ENCODE assay signal across 9 cellular contexts in the genomic region with DNA sequence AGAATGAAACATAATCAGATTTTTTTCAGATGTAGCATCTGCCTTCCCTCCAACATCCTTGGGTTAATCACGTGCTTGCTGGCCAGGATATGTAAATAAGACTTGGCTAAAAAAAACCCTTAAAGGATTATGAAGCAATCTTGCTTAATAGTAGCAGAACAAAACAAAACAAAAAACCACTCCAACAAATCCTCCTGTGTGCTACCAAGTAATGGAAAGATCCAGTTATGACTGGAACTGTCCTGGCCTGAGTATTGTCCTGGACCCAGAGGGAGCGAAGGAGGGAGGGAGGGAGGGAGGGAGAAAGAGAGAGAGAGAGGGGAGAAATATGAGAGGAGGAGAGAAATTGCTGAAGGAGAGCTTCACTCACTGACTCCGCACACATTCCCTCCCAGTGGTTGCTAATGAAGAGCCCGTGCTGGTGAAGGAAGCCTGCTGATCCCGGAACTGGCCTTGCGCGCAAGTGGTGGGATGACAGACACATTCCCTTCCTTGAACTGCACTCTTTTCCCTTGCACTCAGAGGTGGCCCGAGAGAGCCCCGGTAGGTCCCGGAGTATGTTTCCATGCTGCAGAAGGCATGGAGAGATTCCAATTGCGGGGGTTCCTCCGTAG. TPM values are rescaled to one million over a fixed set of nuclear protein-coding genes. Genes with fewer than 3 reads are reported as not detected.
A peak's percentile ranks its signal among the peaks of the same experiment; 100 is the strongest.
DNase-seq lines count a peak whose midpoint lies in the region; ATAC-seq and TF ChIP-seq lines count a peak whose summit lies in the region.
"Had no signal": no experiment of that assay in that cellular context is flagged by ENCODE, and none has a peak within 500 bp of the region (broad histone marks: within the 10 kb centered on the region; RNA-seq: fewer than 3 reads in every experiment).

No MANE protein-coding gene starts in this region.

- peak; percentile 3; the same call in 1 of the 2 replicates for ATAC-seq in Panc1
- peak; percentile 79 for ATAC-seq in gastroesophageal sphincter
- no peak for ATAC-seq in GM21723 (IDR thresholded peaks at IDR 0.05; ENCODE audit: unreplicated experiment)

- no peaks in the 10 kb centered on the region for H3K9me3 ChIP-seq in Caco-2
- H3K9me3 ChIP-seq in Panc1 (ENCODE audit: control insufficient read depth, insufficient read depth, low read depth, low read length), result no peaks in the 10 kb centered on the region
- H3K9me3 ChIP-seq in gastroesophageal sphincter, result no peaks in the 10 kb centered on the region
- no peaks in the 10 kb centered on the region for H3K9me3 ChIP-seq in osteoblast (ENCODE audit: low read depth, low read length)

- CTCF ChIA-PET in Caco-2 (lab: Charles Lee), result interaction anchor here (0.7 kb wide), 1 partner anchor 9 kb away, joined by 3 read pairs; no protein-coding TSS in a partner anchor
- CTCF ChIA-PET in Panc1 (lab: Charles Lee), result no interaction called here

- no peaks in the 10 kb centered on the region for H3K36me3 ChIP-seq in Caco-2 (ENCODE audit: control insufficient read depth, insufficient read depth, low read length)
- no peaks in the 10 kb centered on the region; the same call in 1 of the 2 replicates for H3K36me3 ChIP-seq in Panc1 (ENCODE audit: control insufficient read depth, insufficient read depth, low read length)
- no peaks in the 10 kb centered on the region for H3K36me3 ChIP-seq in gastroesophageal sphincter
- peaks cover 37% of the 10 kb centered on the region for H3K36me3 ChIP-seq in osteoblast (ENCODE audit: insufficient read depth, low read length)

- H3K4me3 Mint-ChIP-seq in Caco-2 (ENCODE audit: unreplicated experiment), result no peak overlapping the region
- H3K4me3 Mint-ChIP-seq: stimulated activated naive CD8-positive, alpha-beta T cell treated with anti-CD3 and anti-CD28 coated beads, Interleukin-15, Interleukin-2, amounts not matched to agents 100 ng/mL and 50 ng/mL, for 24 hours had no signal

- POLR2A ChIA-PET in Caco-2 (lab: Charles Lee), result no interaction called here
- POLR2A ChIA-PET in Panc1 (lab: Charles Lee), result interaction anchor here (0.6 kb wide), 1 partner anchor 349 kb away, joined by 3 read pairs; no protein-coding TSS in a partner anchor

- H3K4me3 ChIP-seq in Caco-2 (ENCODE audit: low read depth, low read length), result no peak overlapping the region
- H3K4me3 ChIP-seq in Panc1 (ENCODE audit: low read depth in 2 of 2, low read length in 2 of 2), result peak overlapping the region; percentile 4 to 20; a peak in 2 of 4 replicates
- H3K4me3 ChIP-seq in gastroesophageal sphincter, result peak overlapping the region; percentile 2 to 45
- H3K4me3 ChIP-seq in osteoblast (ENCODE audit: insufficient read depth, low read length), result peak overlapping the region; percentile 70

- no peak overlapping the region for H2AFZ ChIP-seq in osteoblast (ENCODE audit: low read length)

- peak overlapping the region; percentile 90 for H3K4me2 ChIP-seq in osteoblast (ENCODE audit: insufficient read depth, low read length)

- DNase-seq in Caco-2 (no peak), Panc1 (ENCODE audit: low read depth, low spot score) (no peak), osteoblast (ENCODE audit: insufficient read length, low spot score, missing footprints) (peak; percentile 79), NCI-H1436 treated with DMSO at 0.1 percent for 48 hours (lab: John Stamatoyannopoulos, UW) (no peak), GM20000 (ENCODE audit: low spot score) (no peak), NCI-H2227 (lab: John Stamatoyannopoulos, UW; ENCODE audit: unreplicated experiment) (no peak)

- peaks cover 4% of the 10 kb centered on the region for H4K20me1 ChIP-seq in osteoblast (ENCODE audit: insufficient read depth, low read length)

- no TSS peak for BruUV-seq in Caco-2 (replicated peaks; lab: Mats Ljungman, UMichigan)
- no TSS peak for BruUV-seq in Panc1 (replicated peaks; lab: Mats Ljungman, UMichigan)

- no peak for TF ChIP-seq CTCF in Caco-2 (IDR thresholded peaks at IDR 0.05; ENCODE audit: insufficient read depth in 1 of 2, low read depth in 1 of 2, low read length in 1 of 2, severe bottlenecking in 1 of 2, unreplicated experiment in 1 of 2)
- no peak for TF ChIP-seq CTCF in Panc1 (IDR thresholded peaks at IDR 0.05)
- TF ChIP-seq CTCF in gastroesophageal sphincter (IDR thresholded peaks at IDR 0.05), result no peak
- no peak for TF ChIP-seq CTCF in osteoblast (IDR thresholded peaks at IDR 0.05; ENCODE audit: extremely low read depth, low read depth, low read length)
- TF ChIP-seq CTCF in GM20000 (IDR thresholded peaks at IDR 0.05; ENCODE audit: extremely low read depth, missing control alignments), result no peak

- H3K27ac ChIP-seq in Panc1 (ENCODE audit: low read length), result peak overlapping the region; percentile 98
- H3K27ac ChIP-seq in gastroesophageal sphincter, result peak overlapping the region in 3 of 4 donors; percentile 74 to 76 (median 76)
- peak overlapping the region; percentile 94 for H3K27ac ChIP-seq in osteoblast (ENCODE audit: low read depth, low read length)

- H3K27me3 ChIP-seq in Caco-2 (replicated peaks; ENCODE audit: control insufficient read depth, insufficient read depth, low read length), result no peaks in the 10 kb centered on the region
- H3K27me3 ChIP-seq in Panc1 (ENCODE audit: control insufficient read depth, insufficient read depth, low read length), result no peaks in the 10 kb centered on the region
- H3K27me3 ChIP-seq in gastroesophageal sphincter, result no peaks in the 10 kb centered on the region
- no peaks in the 10 kb centered on the region for H3K27me3 ChIP-seq in osteoblast (ENCODE audit: insufficient read depth, low read length)

- TF ChIP-seq EP300 in gastroesophageal sphincter (IDR thresholded peaks at IDR 0.05), result no peak

- H3K36me3 Mint-ChIP-seq in Caco-2 (ENCODE audit: insufficient read depth, unreplicated experiment), result peaks cover 8% of the 10 kb centered on the region

- no peaks in the 10 kb centered on the region for H3K9me3 Mint-ChIP-seq in Caco-2 (ENCODE audit: unreplicated experiment)
- H3K9me3 Mint-ChIP-seq: stimulated activated naive CD8-positive, alpha-beta T cell treated with anti-CD3 and anti-CD28 coated beads, Interleukin-15, Interleukin-2, amounts not matched to agents 100 ng/mL and 50 ng/mL, for 24 hours had no signal

- H3K27ac Mint-ChIP-seq in Caco-2 (ENCODE audit: unreplicated experiment), result peak overlapping the region; percentile 50
- H3K27ac Mint-ChIP-seq: stimulated activated naive CD8-positive, alpha-beta T cell treated with anti-CD3 and anti-CD28 coated beads, Interleukin-15, Interleukin-2, amounts not matched to agents 100 ng/mL and 50 ng/mL, for 24 hours had no signal

- H3K4me1 ChIP-seq in Caco-2, result peaks cover 42% of the 10 kb centered on the region
- H3K4me1 ChIP-seq in Panc1 (ENCODE audit: control insufficient read depth, insufficient read depth, low read length), result peaks cover 89% of the 10 kb centered on the region
- peaks cover 6 to 33% (median 10%) of the 10 kb centered on the region in 3 donors for H3K4me1 ChIP-seq in gastroesophageal sphincter
- peaks cover 95% of the 10 kb centered on the region for H3K4me1 ChIP-seq in osteoblast (ENCODE audit: insufficient read depth, low read length)

- in situ Hi-C loops in Panc1 (cut with HindIII; ENCODE audit: low pct_unique_long_range_greater_than_20kb, low sequenced_read_pairs), result no loop called here

- no peaks in the 10 kb centered on the region for H3K27me3 Mint-ChIP-seq in Caco-2 (ENCODE audit: insufficient read depth, unreplicated experiment)

- 4 to 17% methylated on average over 6 to 10 of the region's 12 CpGs for WGBS in gastroesophageal sphincter (ENCODE audit: low coverage in 1 of 2), 2 donors

- peaks cover 32% of the 10 kb centered on the region for H3K4me1 Mint-ChIP-seq in Caco-2 (ENCODE audit: low read depth, unreplicated experiment)

- no peak for TF ChIP-seq POLR2A in gastroesophageal sphincter (IDR thresholded peaks at IDR 0.05)

- intact Hi-C loops in Caco-2 (cut with micrococcal nuclease; ENCODE audit: unreplicated experiment), result no loop called here
- intact Hi-C loops in Panc1 (cut with micrococcal nuclease; ENCODE audit: unreplicated experiment), result loop anchor here (5.0 kb wide), 1 partner anchor 574 kb away; no protein-coding TSS in a partner anchor

- peaks cover 68% of the 10 kb centered on the region for H3K79me2 ChIP-seq in osteoblast (ENCODE audit: insufficient read depth, low read length)

RNA-seq across cellular contexts. Expression of a gene that starts 57.2 kb away (rescaled TPM):
- total RNA-seq in Caco-2 (2022) (36.7 and 38.8 TPM in 2 replicates), Panc1 (2021; ENCODE audit: unreplicated experiment) (61.4 TPM), gastroesophageal sphincter (under 1 TPM; 0.02 to 0.16 (median 0.14) TPM), osteoblast (15.9 and 19.7 TPM in 2 replicates)
- polyA plus RNA-seq in Panc1 (2012; ENCODE audit: insufficient read length), result 66.2 TPM

Comparison
In these comparisons a context has a peak if more than half of its experiments do, and no peak if none do; other contexts are left out.
1. RNA of a gene that starts 57.2 kb away (total RNA-seq): 61.4 TPM in Panc1 (single experiment), 36.7 to 38.8 TPM in Caco-2 and 15.9 to 19.7 TPM in osteoblast; 0.02 to 0.16 TPM in gastroesophageal sphincter; every median in the first group is over 10 times any median in the second.
2. Peak in every context shown above with its lines, with median percentiles within 50 percentile points of each other: H3K27ac ChIP-seq.